32 cellular contexts compared by ENCODE assay signal in the genomic region with DNA sequence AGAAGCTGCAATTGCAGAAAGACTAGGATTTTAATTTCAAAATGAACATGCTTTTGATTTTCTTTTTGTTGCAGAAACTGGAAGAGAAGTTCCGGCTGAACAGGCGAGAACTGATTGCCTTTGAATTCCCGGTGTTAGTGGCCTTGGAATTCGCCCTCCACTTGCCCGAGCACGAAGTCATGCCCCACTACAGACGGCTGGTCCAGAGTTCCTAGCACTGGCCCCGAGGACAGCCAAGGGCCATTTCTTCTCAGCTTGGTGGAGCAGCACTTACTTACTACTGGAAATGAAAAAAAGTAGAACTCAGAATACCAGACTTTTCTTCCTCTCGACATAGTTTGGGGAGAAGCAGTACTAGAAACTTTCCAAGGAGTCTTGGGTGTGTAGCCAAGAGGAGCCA.
A peak's percentile ranks its signal among the peaks of the same experiment; 100 is the strongest.
DNase-seq lines count a peak whose midpoint lies in the region; FAIRE-seq and TF ChIP-seq lines count a peak whose summit lies in the region.
"Had no signal": no experiment of that assay in that cellular context is flagged by ENCODE, and none has a peak within 500 bp of the region (broad histone marks: within the 10 kb centered on the region; RNA-seq: fewer than 3 reads in every experiment).

No MANE protein-coding gene starts in this region.

- H3K27ac Mint-ChIP-seq in nephron progenitor cell: peak overlapping the region; percentile 87
- H3K27ac Mint-ChIP-seq: activated CD4-positive, alpha-beta T cell treated with anti-CD3 and anti-CD28 coated beads, Interleukin-2, amount 10 ng/mL, durations not matched to agents 24 days and 14 days; activated naive CD8-positive, alpha-beta T cell treated with anti-CD3 and anti-CD28 coated beads, Interleukin-2, amount 50 U/mL, for 24 hours; activated T-cell treated with anti-CD3 and anti-CD28 coated beads, Interleukin-2, amount 50 U/mL, for 24 hours; stimulated activated naive CD8-positive, alpha-beta T cell treated with anti-CD3 and anti-CD28 coated beads, Interleukin-15, amount 100 ng/mL, for 72 hours had no signal

- no peak for FAIRE-seq in kidney (lab: Jason Lieb, UNC)
- FAIRE-seq: GM12878 had no signal

- in situ Hi-C loops in mammary epithelial cell (cut with MboI; ENCODE audit: low sequenced_read_pairs in 2 of 2): no loop called here

- intact Hi-C loops in kidney (cut with DNase I): loop anchor here (10.0 kb wide), 1 partner anchor 122 kb away; the partner anchor contains the start of gene CABLES1
- intact Hi-C loops in vagina (cut with DNase I): loop anchor here (5.0 kb wide), 1 partner anchor 110 kb away; no protein-coding TSS in a partner anchor
- intact Hi-C loops in mammary epithelial cell (cut with micrococcal nuclease): loop anchor here (5.0 kb wide), 1 partner anchor 35 kb away; no protein-coding TSS in a partner anchor

- dilution Hi-C loops in mammary epithelial cell (cut with HindIII; ENCODE audit: low sequenced_read_pairs): no loop called here

- H3K36me3 ChIP-seq in kidney (ENCODE audit: control insufficient read depth in 1 of 2, insufficient read depth in 2 of 2, low read length in 2 of 2) (peaks cover 4 to 8% of the 10 kb centered on the region in 2 donors), vagina (peaks cover 0 to 6% of the 10 kb centered on the region in 2 donors), mammary epithelial cell (ENCODE audit: insufficient read depth, low read length) (no peaks in the 10 kb centered on the region), SJCRH30 (no peaks in the 10 kb centered on the region; the same call in 1 of the 2 replicates)
- H3K36me3 ChIP-seq: neural progenitor cell, transverse colon had no signal

- H3K9me3 Mint-ChIP-seq in nephron progenitor cell: no peaks in the 10 kb centered on the region
- H3K9me3 Mint-ChIP-seq: activated CD4-positive, alpha-beta T cell treated with anti-CD3 and anti-CD28 coated beads, Interleukin-2, amount 10 ng/mL, durations not matched to agents 24 days and 14 days; activated naive CD8-positive, alpha-beta T cell treated with anti-CD3 and anti-CD28 coated beads, Interleukin-2, amount 50 U/mL, for 24 hours; activated T-cell treated with anti-CD3 and anti-CD28 coated beads, Interleukin-2, amount 50 U/mL, for 24 hours; stimulated activated naive CD8-positive, alpha-beta T cell treated with anti-CD3 and anti-CD28 coated beads, Interleukin-15, amount 100 ng/mL, for 72 hours had no signal

- H3K27ac ChIP-seq in VCaP (peak overlapping the region; percentile 98; the same call in 1 of the 2 replicates), kidney (ENCODE audit: low read depth in 2 of 2, low read length in 2 of 2) (peak overlapping the region; percentile 6 to 46), vagina (peak overlapping the region; percentile 34), mammary epithelial cell (ENCODE audit: insufficient read depth, low read depth, low read length) (no peak overlapping the region), SJCRH30 (no peak overlapping the region)
- H3K27ac ChIP-seq: C4-2B, esophagus muscularis mucosa, foreskin keratinocyte, neural progenitor cell, parathyroid adenoma, PC-9, transverse colon had no signal

- H3K4me1 Mint-ChIP-seq in nephron progenitor cell: peaks cover 55% of the 10 kb centered on the region

- H3K27me3 ChIP-seq in vagina (no peaks in the 10 kb centered on the region), mammary epithelial cell (ENCODE audit: insufficient read depth, low read length) (no peaks in the 10 kb centered on the region), SJCRH30 (no peaks in the 10 kb centered on the region)
- H3K27me3 ChIP-seq: esophagus muscularis mucosa, foreskin keratinocyte, neural progenitor cell, transverse colon had no signal

- WGBS in mammary epithelial cell (ENCODE audit: low coverage, missing lambda C conversion rate): 94% methylated on average over 9 of the region's 9 CpGs

- H3K9ac ChIP-seq in kidney (ENCODE audit: low read length in 2 of 2) (no peak overlapping the region), mammary epithelial cell (ENCODE audit: insufficient read depth, low read length) (no peak overlapping the region)
- H3K9ac ChIP-seq: neural progenitor cell, parathyroid adenoma had no signal

- H3K27me3 Mint-ChIP-seq in nephron progenitor cell (ENCODE audit: low read depth, poor library complexity): no peaks in the 10 kb centered on the region
- H3K27me3 Mint-ChIP-seq: activated CD4-positive, alpha-beta T cell treated with anti-CD3 and anti-CD28 coated beads, Interleukin-2, amount 10 ng/mL, durations not matched to agents 24 days and 14 days; activated naive CD8-positive, alpha-beta T cell treated with anti-CD3 and anti-CD28 coated beads, Interleukin-2, amount 50 U/mL, for 24 hours; activated T-cell treated with anti-CD3 and anti-CD28 coated beads, Interleukin-2, amount 50 U/mL, for 24 hours; stimulated activated naive CD8-positive, alpha-beta T cell treated with anti-CD3 and anti-CD28 coated beads, Interleukin-15, amount 100 ng/mL, for 72 hours had no signal

- no peak overlapping the region for H3K4me2 ChIP-seq in mammary epithelial cell (ENCODE audit: insufficient read depth, low read depth, low read length)
- H3K4me2 ChIP-seq: neural progenitor cell, PC-9, smooth muscle cell had no signal

- BruUV-seq in mammary epithelial cell (replicated peaks; lab: Mats Ljungman, UMichigan): no TSS peak

- H3K36me3 Mint-ChIP-seq in nephron progenitor cell (ENCODE audit: low read depth): peaks cover 66% of the 10 kb centered on the region

- DNase-seq in kidney: no peak
- no peak for DNase-seq in nephron progenitor cell
- no peak for DNase-seq in vagina (ENCODE audit: extremely low spot score in 2 of 2)
- no peak for DNase-seq in stimulated activated naive CD4-positive, alpha-beta T cell (lab: John Stamatoyannopoulos, UW)
- DNase-seq in mammary epithelial cell: no peak
- DNase-seq in SJCRH30: no peak
- DNase-seq: activated CD4-positive, alpha-beta T cell treated with anti-CD3 and anti-CD28 coated beads, Interleukin-2, amount 10 ng/mL, durations not matched to agents 24 days and 14 days; activated naive CD8-positive, alpha-beta T cell treated with anti-CD3 and anti-CD28 coated beads, Interleukin-2, amount 50 U/mL, for 24 hours; activated T-cell treated with anti-CD3 and anti-CD28 coated beads, Interleukin-2, amount 50 U/mL, for 24 hours; central memory CD4-positive, alpha-beta T cell; COR-L47; foreskin keratinocyte; islet precursor cell; Kasumi-1; NCI-H1417 treated with DMSO at 0.1 percent for 48 hours; NCI-H2081; NCI-H2227 treated with DMSO at 0.1 percent for 48 hours; NCI-H526; NK-92 treated with Interleukin-12 subunit alpha and Interleukin-12 subunit beta, amount 100 ng/mL, for 24 hours; PC-9; SHP77; stimulated activated CD4-positive, alpha-beta T cell treated with anti-CD3 and anti-CD28 coated beads, Interleukin-1b, Interleukin-23, amount 100 ng/mL, for 48 hours; stimulated activated naive CD8-positive, alpha-beta T cell treated with anti-CD3 and anti-CD28 coated beads, Interleukin-15, amount 100 ng/mL, for 72 hours; T-helper 9 cell; transverse colon had no signal

- H3K4me3 Mint-ChIP-seq in nephron progenitor cell: peak overlapping the region; percentile 36
- H3K4me3 Mint-ChIP-seq: activated CD4-positive, alpha-beta T cell treated with anti-CD3 and anti-CD28 coated beads, Interleukin-2, amount 10 ng/mL, durations not matched to agents 24 days and 14 days; activated naive CD8-positive, alpha-beta T cell treated with anti-CD3 and anti-CD28 coated beads, Interleukin-2, amount 50 U/mL, for 24 hours; activated T-cell treated with anti-CD3 and anti-CD28 coated beads, Interleukin-2, amount 50 U/mL, for 24 hours; neural progenitor cell; stimulated activated naive CD8-positive, alpha-beta T cell treated with anti-CD3 and anti-CD28 coated beads, Interleukin-15, amount 100 ng/mL, for 72 hours had no signal

- no peak for TF ChIP-seq CTCF in VCaP (conservative IDR thresholded peaks at IDR 0.05)
- TF ChIP-seq CTCF in kidney (IDR thresholded peaks at IDR 0.05; ENCODE audit: borderline replicate concordance, extremely low read depth, insufficient read depth): no peak
- TF ChIP-seq CTCF in nephron progenitor cell (IDR thresholded peaks at IDR 0.05): no peak
- no peak for TF ChIP-seq CTCF in vagina (IDR thresholded peaks at IDR 0.05)
- TF ChIP-seq CTCF in mammary epithelial cell (conservative IDR thresholded peaks at IDR 0.05 in 1 of 2, IDR thresholded peaks at IDR 0.05 in 1 of 2; ENCODE audit: extremely low read depth in 1 of 2, insufficient read depth in 1 of 2, low read depth in 1 of 2, low read length in 2 of 2): no peak

- H3K9me3 ChIP-seq in kidney (ENCODE audit: control insufficient read depth in 1 of 2, low read length in 2 of 2) (no peaks in the 10 kb centered on the region), vagina (no peaks in the 10 kb centered on the region), mammary epithelial cell (replicated peaks; ENCODE audit: insufficient read depth, low read length) (no peaks in the 10 kb centered on the region), SJCRH30 (replicated peaks) (no peaks in the 10 kb centered on the region)
- H3K9me3 ChIP-seq: esophagus muscularis mucosa, transverse colon had no signal

- no peaks in the 10 kb centered on the region for H3K79me2 ChIP-seq in mammary epithelial cell (ENCODE audit: insufficient read depth, low read length)
- H3K79me2 ChIP-seq: parathyroid adenoma had no signal

- H4K20me1 ChIP-seq in mammary epithelial cell (ENCODE audit: insufficient read depth, low read length): no peaks in the 10 kb centered on the region

- no peak for TF ChIP-seq POLR2A in vagina (IDR thresholded peaks at IDR 0.05)

- no peak overlapping the region for H3K4me3 ChIP-seq in kidney (ENCODE audit: low read length in 2 of 2)
- H3K4me3 ChIP-seq in vagina: no peak overlapping the region
- H3K4me3 ChIP-seq in mammary epithelial cell (replicated peaks in 1 of 3; ENCODE audit: insufficient read depth in 1 of 3, low read depth in 2 of 3, low read length in 3 of 3): no peak overlapping the region
- no peak overlapping the region for H3K4me3 ChIP-seq in SJCRH30
- H3K4me3 ChIP-seq: esophagus muscularis mucosa, GM12878, neural progenitor cell, PC-9, smooth muscle cell, transverse colon had no signal

- CTCF ChIA-PET in mammary epithelial cell (lab: Charles Lee; ENCODE audit: low non-redundant PET): no interaction called here

- peaks cover 28 to 36% of the 10 kb centered on the region in 2 donors for H3K4me1 ChIP-seq in kidney (ENCODE audit: control insufficient read depth in 1 of 2, insufficient read depth in 1 of 2, low read depth in 1 of 2, low read length in 2 of 2)
- H3K4me1 ChIP-seq in vagina: peaks cover 36% of the 10 kb centered on the region
- peaks cover 30% of the 10 kb centered on the region for H3K4me1 ChIP-seq in mammary epithelial cell (ENCODE audit: insufficient read depth, low read length)
- peaks cover 22% of the 10 kb centered on the region for H3K4me1 ChIP-seq in SJCRH30

- no peak overlapping the region for H2AFZ ChIP-seq in mammary epithelial cell (ENCODE audit: low read depth, low read length)
- H2AFZ ChIP-seq: neural progenitor cell, parathyroid adenoma, PC-9 had no signal

Comparison
In these comparisons a context has a peak if more than half of its experiments do, and no peak if none do; other contexts are left out.
1. H3K27ac ChIP-seq: peak in VCaP (single experiment), kidney (2 of 2) and vagina (single experiment); none in mammary epithelial cell (single experiment) and SJCRH30 (single experiment).